ENCODE assay signal across 8 cellular contexts in the genomic region with DNA sequence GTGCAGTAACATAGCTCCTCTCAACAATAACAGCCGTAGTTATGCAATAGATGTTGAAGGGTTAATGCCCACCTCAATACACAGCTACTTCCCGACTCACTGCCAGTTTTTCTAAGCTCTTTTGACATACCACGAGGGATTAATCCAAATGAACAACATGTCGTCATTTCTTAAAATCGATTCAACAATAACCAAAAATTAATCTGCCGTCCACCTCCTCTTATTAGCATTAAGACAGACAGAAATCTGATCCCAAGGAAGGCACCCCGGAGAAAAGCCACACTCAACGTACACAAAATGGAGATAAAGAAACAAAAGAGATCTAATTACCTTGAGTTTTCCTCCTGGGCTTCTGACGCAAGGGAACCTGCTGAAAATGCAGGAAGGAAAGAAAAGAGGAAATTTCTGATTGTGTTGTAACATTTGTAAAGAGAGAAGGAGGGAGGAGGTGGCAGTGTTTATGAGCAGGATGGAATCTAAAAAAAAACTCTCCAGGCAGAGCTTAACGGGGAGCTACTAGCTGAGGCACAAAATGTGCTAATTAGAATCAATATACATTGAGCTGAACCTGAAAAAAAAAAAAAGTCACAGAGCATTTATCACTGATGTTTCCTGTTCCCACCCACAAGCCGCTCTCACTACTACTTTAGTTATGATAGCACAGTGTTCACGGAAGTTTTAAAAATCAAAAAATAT.
DNase-seq lines count a peak whose midpoint lies in the region; ATAC-seq lines count a peak whose summit lies in the region.

No MANE protein-coding gene starts in this region.

- H3K9ac ChIP-seq in HUES6 (ENCODE audit: low read length): no peak overlapping the region

- peak; percentile 53 for ATAC-seq in GM21515 (IDR thresholded peaks at IDR 0.05; ENCODE audit: unreplicated experiment)
- no peak for ATAC-seq in HG02571 (IDR thresholded peaks at IDR 0.05; ENCODE audit: unreplicated experiment)

- peak overlapping the region; percentile 95 for H3K4me3 Mint-ChIP-seq in activated naive CD4-positive, alpha-beta T cell treated with anti-CD3 and anti-CD28 coated beads, Interleukin-2, amount 50 U/mL, for 24 hours

- no peaks in the 10 kb centered on the region for H3K36me3 ChIP-seq in HUES6 (ENCODE audit: control insufficient read depth, insufficient read depth, low read length)
- no peaks in the 10 kb centered on the region for H3K36me3 ChIP-seq in muscle layer of duodenum (ENCODE audit: control insufficient read depth in 1 of 2, insufficient read depth in 2 of 2, low read length in 2 of 2)

- H3K9me3 Mint-ChIP-seq in activated naive CD4-positive, alpha-beta T cell treated with anti-CD3 and anti-CD28 coated beads, Interleukin-2, amount 50 U/mL, for 24 hours: peaks cover 9% of the 10 kb centered on the region

- H3K27me3 Mint-ChIP-seq in activated naive CD4-positive, alpha-beta T cell treated with anti-CD3 and anti-CD28 coated beads, Interleukin-2, amount 50 U/mL, for 24 hours: no peaks in the 10 kb centered on the region

- peak overlapping the region; percentile 98 for H3K27ac Mint-ChIP-seq in activated naive CD4-positive, alpha-beta T cell treated with anti-CD3 and anti-CD28 coated beads, Interleukin-2, amount 50 U/mL, for 24 hours

- DNase-seq in NCI-H446 treated with DMSO at 0.1 percent for 48 hours (lab: John Stamatoyannopoulos, UW) (no peak), epidermal melanocyte (ENCODE audit: insufficient read length, low spot score) (no peak)

- H3K4me1 ChIP-seq in HUES6 (ENCODE audit: control insufficient read depth, insufficient read depth, low read length): peaks cover 40% of the 10 kb centered on the region
- H3K4me1 ChIP-seq in muscle layer of duodenum (ENCODE audit: control insufficient read depth in 1 of 2, insufficient read depth in 2 of 2, low read length in 2 of 2): no peaks in the 10 kb centered on the region

- peaks cover 88% of the 10 kb centered on the region for H3K4me1 Mint-ChIP-seq in activated naive CD4-positive, alpha-beta T cell treated with anti-CD3 and anti-CD28 coated beads, Interleukin-2, amount 50 U/mL, for 24 hours

- H3K9me3 ChIP-seq in HUES6 (ENCODE audit: control insufficient read depth, insufficient read depth, low read depth, low read length) (no peaks in the 10 kb centered on the region), muscle layer of duodenum (ENCODE audit: control insufficient read depth in 1 of 2, low read length in 2 of 2) (no peaks in the 10 kb centered on the region)

- H3K27me3 ChIP-seq in HUES6 (ENCODE audit: control insufficient read depth, insufficient read depth, low read length) (no peaks in the 10 kb centered on the region), muscle layer of duodenum (ENCODE audit: low read depth, low read length) (no peaks in the 10 kb centered on the region)

- H3K27ac ChIP-seq in HUES6 (ENCODE audit: low read depth, low read length) (0 out of 2 replicates have a peak overlapping the region, but pooled peaks have one; percentile 0), muscle layer of duodenum (ENCODE audit: low read length) (peak overlapping the region; percentile 2)

- H3K4me3 ChIP-seq in GM08714 (ENCODE audit: low read length) (peak overlapping the region; percentile 100), HUES6 (ENCODE audit: low read depth, low read length) (peak overlapping the region; percentile 12), muscle layer of duodenum (ENCODE audit: low read depth in 1 of 2, low read length in 2 of 2) (peak overlapping the region; percentile 17 to 32)

- H3K36me3 Mint-ChIP-seq in activated naive CD4-positive, alpha-beta T cell treated with anti-CD3 and anti-CD28 coated beads, Interleukin-2, amount 50 U/mL, for 24 hours: peaks cover 11% of the 10 kb centered on the region

Comparison
In these comparisons a context has a peak if more than half of its experiments do, and no peak if none do; other contexts are left out.
1. H3K4me3 ChIP-seq: peak in every context shown above with its lines; median percentile 100 in GM08714; 24 in muscle layer of duodenum; 12 in HUES6.